Comparison of ENCODE assay signal across 24 cellular contexts in the genomic region with DNA sequence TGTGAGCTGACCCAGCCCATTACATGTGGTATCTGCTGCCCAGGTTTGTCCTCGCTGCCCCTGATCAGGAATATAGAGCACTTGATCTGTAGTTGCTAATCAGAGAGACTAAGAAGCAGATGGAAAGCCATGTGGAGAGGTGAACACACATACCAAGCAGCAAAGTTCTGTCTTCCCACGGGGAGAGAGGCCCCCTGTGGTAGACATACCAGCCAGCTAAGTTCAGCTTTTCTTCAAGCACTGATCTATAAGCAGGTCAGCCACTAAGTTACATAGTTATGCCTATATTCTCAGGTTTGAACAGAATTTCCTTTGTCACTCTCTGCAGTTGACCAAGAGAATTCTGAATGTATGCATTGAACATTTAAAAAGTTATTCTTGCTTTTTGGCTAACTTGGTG.
"Had no signal": no experiment of that assay in that cellular context is flagged by ENCODE, and none has a peak within 500 bp of the region (broad histone marks: within the 10 kb centered on the region; RNA-seq: fewer than 3 reads in every experiment).

No MANE protein-coding gene starts in this region.

- ATAC-seq: activated T-cell treated with anti-CD3 and anti-CD28 coated beads, Interleukin-2, amount 50 U/mL, for 72 hours; WTC11 had no signal

- DNase-seq: activated CD4-positive, alpha-beta memory T cell treated with anti-CD3 and anti-CD28 coated beads for 36 hours; activated CD4-positive, alpha-beta T cell treated with anti-CD3 and anti-CD28 coated beads, Interleukin-2, amount 10 ng/mL, durations not matched to agents 7 days and 5 days; activated CD4-positive, CD25-positive, alpha-beta regulatory T cell treated with anti-CD3 and anti-CD28 coated beads, Interleukin-2, amount 50 U/mL, for 72 hours; activated CD8-positive, alpha-beta memory T cell treated with anti-CD3 and anti-CD28 coated beads, Interleukin-2, amount 50 U/mL, for 4 hours; activated gamma-delta T cell treated with Interleukin-2 at 50 U/mL for 16 hours; activated T-cell treated with anti-CD3 and anti-CD28 coated beads, Interleukin-2, amount 50 U/mL, for 72 hours; amygdala; brain microvascular endothelial cell; KG1; NCI-H1105; NCI-H1436; NCI-H1694 treated with DMSO at 0.1 percent for 48 hours; NCI-H2029 treated with DMSO at 0.1 percent for 48 hours; NCI-H345; NCI-H510A; NCI-H526 treated with DMSO at 0.1 percent for 48 hours; NCI-H82; PC-9; SHP77 treated with DMSO at 0.1 percent for 48 hours had no signal

- H3K27ac Mint-ChIP-seq: activated CD4-positive, alpha-beta memory T cell treated with anti-CD3 and anti-CD28 coated beads for 36 hours; activated CD4-positive, alpha-beta T cell treated with anti-CD3 and anti-CD28 coated beads, Interleukin-2, amount 10 ng/mL, durations not matched to agents 7 days and 5 days; activated naive CD8-positive, alpha-beta T cell; activated T-cell treated with anti-CD3 and anti-CD28 coated beads, Interleukin-2, amount 50 U/mL, for 72 hours; activated T-helper 2 cell treated with anti-CD3 and anti-CD28 coated beads, Interferon-gamma antibody, Interleukin-2, Interleukin-4, amounts not matched to agents 10 μg/mL and 5 μg/mL and 100 μg/mL, durations not matched to agents 14 hours and 24 hours and 36 hours; T-helper 1 cell treated with Interleukin-12 subunit alpha and Interleukin-12 subunit beta and Interleukin-4 antibody, amounts not matched to agents 30 μg/mL and 1 μg/mL, for 36 hours; WTC11 had no signal

- H3K4me1 Mint-ChIP-seq: activated CD4-positive, alpha-beta T cell treated with anti-CD3 and anti-CD28 coated beads, Interleukin-2, amount 10 ng/mL, durations not matched to agents 7 days and 5 days had no signal

- H3K27me3 ChIP-seq: brain microvascular endothelial cell, cardiac muscle cell had no signal

- H3K4me3 Mint-ChIP-seq: activated CD4-positive, alpha-beta memory T cell treated with anti-CD3 and anti-CD28 coated beads for 36 hours; activated CD4-positive, alpha-beta T cell treated with anti-CD3 and anti-CD28 coated beads, Interleukin-2, amount 10 ng/mL, durations not matched to agents 7 days and 5 days; activated naive CD8-positive, alpha-beta T cell; activated T-cell treated with anti-CD3 and anti-CD28 coated beads, Interleukin-2, amount 50 U/mL, for 72 hours; T-helper 1 cell treated with Interleukin-12 subunit alpha and Interleukin-12 subunit beta and Interleukin-4 antibody, amounts not matched to agents 30 μg/mL and 1 μg/mL, for 36 hours; WTC11 had no signal

- H3K36me3 Mint-ChIP-seq: activated CD4-positive, alpha-beta memory T cell treated with anti-CD3 and anti-CD28 coated beads for 36 hours; activated naive CD8-positive, alpha-beta T cell; WTC11 had no signal

- H3K4me3 ChIP-seq: cardiac muscle cell, PC-9 had no signal

- H3K36me3 ChIP-seq: brain microvascular endothelial cell, cardiac muscle cell had no signal

- H3K27me3 Mint-ChIP-seq: activated CD4-positive, alpha-beta memory T cell treated with anti-CD3 and anti-CD28 coated beads for 36 hours; activated CD4-positive, alpha-beta T cell treated with anti-CD3 and anti-CD28 coated beads, Interleukin-2, amount 10 ng/mL, durations not matched to agents 7 days and 5 days; activated naive CD8-positive, alpha-beta T cell had no signal

- H3K27ac ChIP-seq: brain microvascular endothelial cell, cardiac muscle cell, PC-9 had no signal

- H3K9me3 Mint-ChIP-seq: activated CD4-positive, alpha-beta memory T cell treated with anti-CD3 and anti-CD28 coated beads for 36 hours; activated CD4-positive, alpha-beta T cell treated with anti-CD3 and anti-CD28 coated beads, Interleukin-2, amount 10 ng/mL, durations not matched to agents 7 days and 5 days; activated T-cell treated with anti-CD3 and anti-CD28 coated beads, Interleukin-2, amount 50 U/mL, for 72 hours; activated T-helper 2 cell treated with anti-CD3 and anti-CD28 coated beads, Interferon-gamma antibody, Interleukin-2, Interleukin-4, amounts not matched to agents 10 μg/mL and 5 μg/mL and 100 μg/mL, durations not matched to agents 14 hours and 24 hours and 36 hours; T-helper 1 cell treated with Interleukin-12 subunit alpha and Interleukin-12 subunit beta and Interleukin-4 antibody, amounts not matched to agents 30 μg/mL and 1 μg/mL, for 36 hours; WTC11 had no signal
